Comparison of ENCODE assay signal across 8 cellular contexts in genomic region chr15:40340740-40341400, GRCh38. TPM values are rescaled to one million over a fixed set of nuclear protein-coding genes. Genes with fewer than 3 reads are reported as not detected.
DNase-seq lines count a peak whose midpoint lies in the region; ATAC-seq and TF ChIP-seq lines count a peak whose summit lies in the region.

TSS of gene CCDC9B (minus strand) at chr15:40340939. CDS start at chr15:40340819, 120 bp downstream.

- CTCF ChIA-PET in HEK293 (lab: Yijun Ruan, JAX): interaction anchor here (0.6 to 7.1 kb wide), 11 partner anchors 11 to 1650 kb away, joined by 3 to 82 read pairs (median 8); partner anchors contain the start of gene INAFM2

- H3K27me3 ChIP-seq in suprapubic skin: no peaks in the 10 kb centered on the region

- DNase-seq in NCI-H82 (lab: John Stamatoyannopoulos, UW) (peak; percentile 82), left lobe of liver (ENCODE audit: low spot score) (peak; percentile 94), suprapubic skin (ENCODE audit: low spot score in 2 of 2) (peak; percentile 94 to 95), GM19238 (ENCODE audit: insufficient read length, low spot score) (no peak), activated T-cell treated with anti-CD3 and anti-CD28 coated beads for 4 hours (no peak)
- no peak for DNase-seq in stimulated activated naive CD4-positive, alpha-beta T cell (lab: John Stamatoyannopoulos, UW)

- TF ChIP-seq CTCF in HEK293 (tag by site-specific recombination; IDR thresholded peaks at IDR 0.05) (no peak), suprapubic skin (IDR thresholded peaks at IDR 0.05) (no peak)

- no peak for TF ChIP-seq EP300 in suprapubic skin (IDR thresholded peaks at IDR 0.05)

- peak; percentile 85 for ATAC-seq in left lobe of liver

- WGBS in suprapubic skin: 13% methylated on average over 13 of the region's 17 CpGs

- peak in 1 of 2 donors; percentile 36 for TF ChIP-seq POLR2A in suprapubic skin (IDR thresholded peaks at IDR 0.05)

- H3K27ac ChIP-seq in HEK293 (ENCODE audit: extremely low read depth, low read depth, low read length) (peak within 1 kb of the TSS; percentile 84), cingulate gyrus (ENCODE audit: low read depth, low read length) (peak within 1 kb of the TSS; percentile 82), suprapubic skin (peak within 1 kb of the TSS; percentile 86)

- peak within 1 kb of the TSS; percentile 15 for H3K4me3 ChIP-seq in HEK293 (ENCODE audit: low read depth, low read length)
- H3K4me3 ChIP-seq in suprapubic skin: peak within 1 kb of the TSS; percentile 38

- peaks cover 10% of the 10 kb centered on the region for H3K4me1 ChIP-seq in HEK293 (ENCODE audit: control insufficient read depth, insufficient read depth, low read length)
- peaks cover 73% of the 10 kb centered on the region for H3K4me1 ChIP-seq in suprapubic skin

- H3K36me3 ChIP-seq in HEK293 (ENCODE audit: control insufficient read depth in 2 of 2, insufficient read depth in 1 of 2, low read length in 2 of 2) (no peaks in the 10 kb centered on the region), suprapubic skin (no peaks in the 10 kb centered on the region)

- H3K9me3 ChIP-seq in HEK293 (ENCODE audit: control insufficient read depth, insufficient read depth, low read depth, low read length) (no peaks in the 10 kb centered on the region), suprapubic skin (no peaks in the 10 kb centered on the region)

- POLR2A ChIA-PET in HEK293 (lab: Yijun Ruan, JAX): interaction anchor here (0.9 to 1.5 kb wide), 3 partner anchors 9 to 26 kb away, joined by 3 to 5 read pairs (median 3); no protein-coding TSS in a partner anchor

TF ChIP-seq in HEK293, 187 proteins besides CTCF, POLR2A, EP300 and RAD21 (continues in another document):
- TF ChIP-seq ZSCAN5A (tag by site-specific recombination; IDR thresholded peaks at IDR 0.05) (no peak), WT1 (tag by site-specific recombination; IDR thresholded peaks at IDR 0.05) (peak; percentile 20; the same call in 1 of the 2 replicates), ZNF10 (tag by site-specific recombination; IDR thresholded peaks at IDR 0.05) (no peak), ZFHX2 (tag by site-specific recombination; conservative IDR thresholded peaks at IDR 0.05) (0 out of 2 replicates have a peak, but pooled peaks have one; percentile 10), ZNF776 (tag by site-specific recombination; IDR thresholded peaks at IDR 0.05; ENCODE audit: borderline replicate concordance) (no peak), ATF2 (tag by site-specific recombination; IDR thresholded peaks at IDR 0.05; ENCODE audit: low read depth) (no peak), ZNF544 (tag by site-specific recombination; IDR thresholded peaks at IDR 0.05) (no peak), ZNF280D (tag by site-specific recombination; IDR thresholded peaks at IDR 0.05) (no peak), OSR2 (tag by site-specific recombination; IDR thresholded peaks at IDR 0.05) (no peak), ZFP69B (tag by site-specific recombination; IDR thresholded peaks at IDR 0.05) (no peak), ZNF621 (tag by site-specific recombination; IDR thresholded peaks at IDR 0.05) (no peak), KLF1 (tag by site-specific recombination; IDR thresholded peaks at IDR 0.05) (peak; percentile 62), ZNF174 (tag by site-specific recombination; IDR thresholded peaks at IDR 0.05) (no peak), GLIS2 (tag by site-specific recombination; IDR thresholded peaks at IDR 0.05) (0 out of 2 replicates have a peak, but pooled peaks have one; percentile 19), ZIC2 (tag by site-specific recombination; IDR thresholded peaks at IDR 0.05) (peak; percentile 64), ZNF114 (tag by site-specific recombination; IDR thresholded peaks at IDR 0.05) (no peak), KLF8 (tag by site-specific recombination; IDR thresholded peaks at IDR 0.05) (0 out of 2 replicates have a peak, but pooled peaks have one; percentile 19), ZNF148 (tag by site-specific recombination; IDR thresholded peaks at IDR 0.05; ENCODE audit: borderline replicate concordance) (no peak), ZNF394 (tag by site-specific recombination; IDR thresholded peaks at IDR 0.05; ENCODE audit: borderline replicate concordance) (peak; percentile 23; the same call in 1 of the 2 replicates), ZNF488 (tag by site-specific recombination; IDR thresholded peaks at IDR 0.05) (no peak), KLF10 (tag by site-specific recombination; IDR thresholded peaks at IDR 0.05) (0 out of 2 replicates have a peak, but pooled peaks have one; percentile 34)

RNA-seq across cellular contexts. Expression of gene CCDC9B, which starts in this region (rescaled TPM):
- total RNA-seq in left lobe of liver: 16.6 TPM
- 10 to 100 TPM in 2 of 4 donors, 1 to 10 TPM in 2; 6.1 to 47.9 (median 10.9) TPM for total RNA-seq in suprapubic skin

Comparison
In these comparisons a context has a peak if more than half of its experiments do, and no peak if none do; other contexts are left out.
1. DNase-seq: peak in NCI-H82 (single experiment), left lobe of liver (single experiment) and suprapubic skin (2 of 2); none in stimulated activated naive CD4-positive, alpha-beta T cell (0 of 6), GM19238 (single experiment) and activated T-cell treated with anti-CD3 and anti-CD28 coated beads for 4 hours (single experiment).
2. Peak in every context shown above with its lines, with median percentiles within 50 percentile points of each other: H3K27ac ChIP-seq.